Comparison of ENCODE assay signal across 6 cellular contexts in genomic region chr2:16061406-16062217, GRCh38.
"Had no signal": no experiment of that assay in that cellular context is flagged by ENCODE, and none has a peak within 500 bp of the region (broad histone marks: within the 10 kb centered on the region; RNA-seq: fewer than 3 reads in every experiment).

No MANE protein-coding gene starts in this region.

- H3K27ac ChIP-seq: HL-60 had no signal

- H2AFZ ChIP-seq: GM23338 had no signal

- H3K4me2 ChIP-seq: GM23338 had no signal

- ATAC-seq: GM23338, HepG2 had no signal

- H3K4me3 ChIP-seq: GM23338 had no signal

- DNase-seq: H9, HCEC 1CT, KBM-7 had no signal
